Comparison of ENCODE assay signal across 21 cellular contexts in genomic region chr2:128625421-128625820, GRCh38.
DNase-seq lines count a peak whose midpoint lies in the region; ATAC-seq, FAIRE-seq and TF ChIP-seq lines count a peak whose summit lies in the region.
"Had no signal": no experiment of that assay in that cellular context is flagged by ENCODE, and none has a peak within 500 bp of the region (broad histone marks: within the 10 kb centered on the region; RNA-seq: fewer than 3 reads in every experiment).

No MANE protein-coding gene starts in this region.

- DNase-seq in chondrocyte (ENCODE audit: low spot score): peak; percentile 75
- peak; percentile 45 for DNase-seq in kidney
- DNase-seq in osteoblast (ENCODE audit: insufficient read length, low spot score, missing footprints): peak; percentile 2
- DNase-seq in mucosa of gallbladder (ENCODE audit: low spot score): no peak
- no peak for DNase-seq in NCI-H1694 (lab: John Stamatoyannopoulos, UW)
- DNase-seq: ACHN; BE2C; C1 segment of cervical spinal cord; CD4-positive, CD25-positive, alpha-beta regulatory T cell; CD8-positive, alpha-beta memory T cell; COR-L47; DMS 273 treated with DMSO at 0.1 percent for 48 hours; DMS53; DND-41; EL; GOT3 had no signal

- no peaks in the 10 kb centered on the region for H3K9me3 ChIP-seq in kidney (ENCODE audit: control insufficient read depth in 1 of 2, low read length in 2 of 2)
- H3K9me3 ChIP-seq in osteoblast (ENCODE audit: low read depth, low read length): no peaks in the 10 kb centered on the region
- H3K9me3 ChIP-seq: BE2C, HAP-1 had no signal

- no peak overlapping the region for H3K9ac ChIP-seq in kidney (ENCODE audit: low read length in 2 of 2)

- no peak overlapping the region for H3K4me2 ChIP-seq in osteoblast (ENCODE audit: insufficient read depth, low read length)

- H3K79me2 ChIP-seq in osteoblast (ENCODE audit: insufficient read depth, low read length): no peaks in the 10 kb centered on the region

- no peak overlapping the region for H2AFZ ChIP-seq in osteoblast (ENCODE audit: low read length)

- no peaks in the 10 kb centered on the region for H4K20me1 ChIP-seq in osteoblast (ENCODE audit: insufficient read depth, low read length)

- H3K27ac Mint-ChIP-seq in chondrocyte (ENCODE audit: unreplicated experiment): no peak overlapping the region
- H3K27ac Mint-ChIP-seq: CD4-positive, CD25-positive, alpha-beta regulatory T cell; CD8-positive, alpha-beta memory T cell; IgD-negative memory B cell had no signal

- intact Hi-C loops in kidney (cut with DNase I): no loop called here

- no peak for ATAC-seq in HG02884 (IDR thresholded peaks at IDR 0.05; ENCODE audit: unreplicated experiment)
- ATAC-seq: GM12878 had no signal

- no peaks in the 10 kb centered on the region for H3K9me3 Mint-ChIP-seq in chondrocyte (ENCODE audit: low read depth)
- H3K9me3 Mint-ChIP-seq: CD4-positive, CD25-positive, alpha-beta regulatory T cell; IgD-negative memory B cell had no signal

- H3K27ac ChIP-seq in kidney (ENCODE audit: low read depth in 2 of 2, low read length in 2 of 2) (no peak overlapping the region), osteoblast (ENCODE audit: low read depth, low read length) (no peak overlapping the region)

- H3K4me1 ChIP-seq in kidney (ENCODE audit: control insufficient read depth in 1 of 2, insufficient read depth in 1 of 2, low read depth in 1 of 2, low read length in 2 of 2) (no peaks in the 10 kb centered on the region), osteoblast (ENCODE audit: insufficient read depth, low read length) (peaks cover 23% of the 10 kb centered on the region)
- H3K4me1 ChIP-seq: BE2C, HAP-1 had no signal

- peaks cover 26% of the 10 kb centered on the region for H3K4me1 Mint-ChIP-seq in chondrocyte (ENCODE audit: low read depth)
- H3K4me1 Mint-ChIP-seq: CD8-positive, alpha-beta memory T cell; IgD-negative memory B cell had no signal

- no peaks in the 10 kb centered on the region for H3K27me3 Mint-ChIP-seq in chondrocyte (ENCODE audit: low read depth)
- H3K27me3 Mint-ChIP-seq: CD4-positive, CD25-positive, alpha-beta regulatory T cell had no signal

- H3K36me3 ChIP-seq in kidney (ENCODE audit: control insufficient read depth in 1 of 2, insufficient read depth in 2 of 2, low read length in 2 of 2): no peaks in the 10 kb centered on the region
- H3K36me3 ChIP-seq in osteoblast (ENCODE audit: insufficient read depth, low read length): no peaks in the 10 kb centered on the region
- H3K36me3 ChIP-seq: BE2C, HAP-1 had no signal

- TF ChIP-seq CTCF in chondrocyte (IDR thresholded peaks at IDR 0.05): no peak
- no peak for TF ChIP-seq CTCF in kidney (IDR thresholded peaks at IDR 0.05; ENCODE audit: borderline replicate concordance, extremely low read depth, insufficient read depth)
- TF ChIP-seq CTCF in osteoblast (IDR thresholded peaks at IDR 0.05; ENCODE audit: extremely low read depth, low read depth, low read length): no peak

- no peak overlapping the region for H3K4me3 Mint-ChIP-seq in chondrocyte (ENCODE audit: unreplicated experiment)
- H3K4me3 Mint-ChIP-seq: CD4-positive, CD25-positive, alpha-beta regulatory T cell; CD8-positive, alpha-beta memory T cell; IgD-negative memory B cell had no signal

- H3K4me3 ChIP-seq in kidney (ENCODE audit: low read length in 2 of 2) (no peak overlapping the region), osteoblast (ENCODE audit: insufficient read depth, low read length) (no peak overlapping the region)
- H3K4me3 ChIP-seq: GM12878, HAP-1 had no signal

- no peaks in the 10 kb centered on the region for H3K36me3 Mint-ChIP-seq in chondrocyte (ENCODE audit: low read depth)
- H3K36me3 Mint-ChIP-seq: CD4-positive, CD25-positive, alpha-beta regulatory T cell; CD8-positive, alpha-beta memory T cell; IgD-negative memory B cell had no signal

- peaks cover 6% of the 10 kb centered on the region for H3K27me3 ChIP-seq in osteoblast (ENCODE audit: insufficient read depth, low read length)
- H3K27me3 ChIP-seq: BE2C had no signal

- no peak for FAIRE-seq in kidney (lab: Jason Lieb, UNC)
- FAIRE-seq: GM12878, HTR-8/SVneo had no signal

Comparison
In these comparisons a context has a peak if more than half of its experiments do, and no peak if none do; other contexts are left out.
1. DNase-seq: peak in chondrocyte (single experiment), kidney (single experiment) and osteoblast (single experiment); none in mucosa of gallbladder (single experiment) and NCI-H1694 (single experiment).